Comparison of ENCODE assay signal across 10 cellular contexts in genomic region chr2:56741601-56742102, GRCh38.
DNase-seq lines count a peak whose midpoint lies in the region; ATAC-seq, FAIRE-seq and TF ChIP-seq lines count a peak whose summit lies in the region.
"Had no signal": no experiment of that assay in that cellular context is flagged by ENCODE, and none has a peak within 500 bp of the region (broad histone marks: within the 10 kb centered on the region; RNA-seq: fewer than 3 reads in every experiment).

No MANE protein-coding gene starts in this region.

- peak overlapping the region; percentile 79 for H3K4me2 ChIP-seq in keratinocyte (ENCODE audit: control insufficient read depth, extremely low read depth, insufficient read depth, low read depth, low read length)

- H3K4me3 ChIP-seq in keratinocyte (ENCODE audit: control insufficient read depth in 2 of 3, extremely low read depth in 1 of 3, insufficient read depth in 2 of 3, low read depth in 1 of 3, low read length in 3 of 3), result peak overlapping the region in 2 of 3 experiments; percentile 29 to 36

- peak; percentile 91 for FAIRE-seq in keratinocyte (lab: Jason Lieb, UNC)

- dilution Hi-C loops in keratinocyte (cut with MboI; ENCODE audit: extremely low pct_ligation_motif_present, low sequenced_read_pairs), result no loop called here

- no peak for TF ChIP-seq CTCF in keratinocyte (optimal IDR thresholded peaks at IDR 0.05 in 1 of 3, IDR thresholded peaks at IDR 0.05 in 1 of 3, conservative IDR thresholded peaks at IDR 0.05 in 1 of 3; ENCODE audit: extremely low read depth in 1 of 3, insufficient read depth in 2 of 3, low read length in 3 of 3)

- no peaks in the 10 kb centered on the region for H3K9me1 ChIP-seq in keratinocyte (ENCODE audit: control insufficient read depth, extremely low read depth, insufficient read depth, low read length)

- peak overlapping the region; percentile 26 for H3K9ac ChIP-seq in keratinocyte (ENCODE audit: control insufficient read depth, extremely low read depth, insufficient read depth, low read length)

- H3K79me2 ChIP-seq in keratinocyte (ENCODE audit: control insufficient read depth, insufficient read depth, low read length), result no peaks in the 10 kb centered on the region

- in situ Hi-C loops in T47D (cut with HindIII; ENCODE audit: low pct_unique_long_range_greater_than_20kb, low sequenced_read_pairs), result no loop called here

- peak overlapping the region; percentile 45 for H2AFZ ChIP-seq in keratinocyte (ENCODE audit: control insufficient read depth, low read length)

- no peak for ATAC-seq in GM21786 (IDR thresholded peaks at IDR 0.05; ENCODE audit: unreplicated experiment)
- ATAC-seq: left lobe of liver had no signal

- no peaks in the 10 kb centered on the region for H3K27me3 ChIP-seq in keratinocyte (ENCODE audit: control insufficient read depth, extremely low read depth, insufficient read depth, low read length)

- H3K27ac ChIP-seq in keratinocyte (ENCODE audit: control insufficient read depth, insufficient read depth, low read length), result peak overlapping the region; percentile 57

- DNase-seq in NCI-H1694 (lab: John Stamatoyannopoulos, UW) (peak; percentile 5), NCI-H1694 treated with DMSO at 0.1 percent for 48 hours (lab: John Stamatoyannopoulos, UW) (no peak), T47D (ENCODE audit: low read depth in 1 of 2, low spot score in 1 of 2) (peak; percentile 4 to 18), keratinocyte (ENCODE audit: low read depth, low spot score) (peak; percentile 68), DMS153 (lab: John Stamatoyannopoulos, UW) (no peak), NCI-H2227 treated with DMSO at 0.1 percent for 48 hours (lab: John Stamatoyannopoulos, UW) (no peak), NCI-H748 treated with DMSO at 0.1 percent for 48 hours (lab: John Stamatoyannopoulos, UW) (no peak)
- DNase-seq: NCI-H1436 treated with DMSO at 0.1 percent for 48 hours had no signal

- no peaks in the 10 kb centered on the region for H3K36me3 ChIP-seq in keratinocyte (ENCODE audit: control insufficient read depth in 2 of 2, extremely low read depth in 1 of 2, insufficient read depth in 2 of 2, low read length in 2 of 2)

- peaks cover 6% of the 10 kb centered on the region for H3K4me1 ChIP-seq in keratinocyte (ENCODE audit: control insufficient read depth, extremely low read depth, insufficient read depth, low read length)

- H4K20me1 ChIP-seq in keratinocyte (ENCODE audit: control insufficient read depth, extremely low read depth, insufficient read depth, low read length), result no peaks in the 10 kb centered on the region

- no peaks in the 10 kb centered on the region for H3K9me3 ChIP-seq in keratinocyte (ENCODE audit: control insufficient read depth, low read depth, low read length)

Comparison
In these comparisons a context has a peak if more than half of its experiments do, and no peak if none do; other contexts are left out.
1. DNase-seq: peak in NCI-H1694 (single experiment), T47D (2 of 2) and keratinocyte (single experiment); none in NCI-H1694 treated with DMSO at 0.1 percent for 48 hours (single experiment), DMS153 (single experiment), NCI-H2227 treated with DMSO at 0.1 percent for 48 hours (single experiment) and NCI-H748 treated with DMSO at 0.1 percent for 48 hours (single experiment).